9 cellular contexts compared by ENCODE assay signal in the genomic region with DNA sequence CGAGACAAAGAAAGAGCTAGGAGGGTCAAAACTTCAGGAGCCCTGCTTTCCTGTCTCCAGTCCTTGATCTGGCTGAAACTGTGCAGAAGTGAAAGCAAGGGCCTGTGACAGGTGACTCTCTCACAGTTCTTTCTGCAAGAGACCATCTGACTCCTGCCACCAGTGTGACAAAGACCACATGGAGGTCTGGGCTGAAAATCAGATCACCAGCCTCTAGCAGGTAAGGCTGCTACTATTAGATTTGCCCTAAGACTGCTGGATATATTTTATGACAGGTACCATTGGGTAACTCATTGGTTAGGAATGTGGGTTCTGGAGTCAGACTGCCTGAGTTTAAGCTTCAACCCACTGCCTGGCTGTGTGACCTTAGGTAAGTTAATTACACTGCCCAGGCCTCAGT.
A peak's percentile ranks its signal among the peaks of the same experiment; 100 is the strongest.
DNase-seq lines count a peak whose midpoint lies in the region; ATAC-seq lines count a peak whose summit lies in the region.
"Had no signal": no experiment of that assay in that cellular context is flagged by ENCODE, and none has a peak within 500 bp of the region (broad histone marks: within the 10 kb centered on the region; RNA-seq: fewer than 3 reads in every experiment).

No MANE protein-coding gene starts in this region.

- H3K4me3 ChIP-seq in BLaER1 treated with 17β-estradiol and CSF1 and Interleukin-3, amounts not matched to agents 10 nM and 100 nM: peak overlapping the region in 1 of 10 experiments; percentile 8; a peak in 1 of 20 replicates

- H3K9me3 ChIP-seq in BLaER1 treated with 17β-estradiol and CSF1 and Interleukin-3, amounts not matched to agents 10 nM and 100 nM (replicated peaks in 1 of 11): peaks cover 0 to 8% (median 0%) of the 10 kb centered on the region in 11 experiments; a peak in 3 of 22 replicates

- no peaks in the 10 kb centered on the region for H3K36me3 Mint-ChIP-seq in activated T-helper 17 cell treated with anti-CD3 and anti-CD28 coated beads, Interleukin-2, amount 50 U/mL, for 72 hours (ENCODE audit: low read depth)

- H3K4me3 Mint-ChIP-seq in activated T-helper 17 cell treated with anti-CD3 and anti-CD28 coated beads, Interleukin-2, amount 50 U/mL, for 72 hours: no peak overlapping the region

- H3K4me2 ChIP-seq in BLaER1 treated with 17β-estradiol and CSF1 and Interleukin-3, amounts not matched to agents 10 nM and 100 nM: peak overlapping the region; percentile 9 to 89 (median 78); a peak in 18 of 22 replicates

- peak overlapping the region; percentile 55 to 94 (median 82); a peak in 20 of 22 replicates for H3K27ac ChIP-seq in BLaER1 treated with 17β-estradiol and CSF1 and Interleukin-3, amounts not matched to agents 10 nM and 100 nM
- H3K27ac ChIP-seq: WERI-Rb-1 had no signal

- no peaks in the 10 kb centered on the region for H3K27me3 ChIP-seq in BLaER1 treated with 17β-estradiol and CSF1 and Interleukin-3, amounts not matched to agents 10 nM and 100 nM

- no peaks in the 10 kb centered on the region for H3K27me3 Mint-ChIP-seq in activated T-helper 17 cell treated with anti-CD3 and anti-CD28 coated beads, Interleukin-2, amount 50 U/mL, for 72 hours

- DNase-seq in SK-N-DZ (ENCODE audit: low spot score): peak; percentile 35
- DNase-seq in occipital lobe (lab: John Stamatoyannopoulos, UW): no peak
- DNase-seq in stimulated activated CD4-positive, alpha-beta T cell treated with anti-CD3 and anti-CD28 coated beads, Interleukin-12 subunit alpha, Interleukin-12 subunit beta, amount 100 ng/mL, for 4 hours: no peak
- no peak for DNase-seq in activated T-cell treated with anti-CD3 and anti-CD28 coated beads, Interleukin-2, amount 50 U/mL, for 1 hour
- DNase-seq: WERI-Rb-1 had no signal

- no peaks in the 10 kb centered on the region for H3K4me1 Mint-ChIP-seq in activated T-helper 17 cell treated with anti-CD3 and anti-CD28 coated beads, Interleukin-2, amount 50 U/mL, for 72 hours

- ATAC-seq in GM19452 (IDR thresholded peaks at IDR 0.05; ENCODE audit: unreplicated experiment) (peak; percentile 69), HG03103 (IDR thresholded peaks at IDR 0.05; ENCODE audit: low read depth, unreplicated experiment) (peak; percentile 74)
- ATAC-seq in activated T-helper 17 cell treated with anti-CD3 and anti-CD28 coated beads, Interleukin-2, amount 50 U/mL, for 72 hours (replicated peaks): no peak

- no peaks in the 10 kb centered on the region for H4K20me1 ChIP-seq in BLaER1 treated with 17β-estradiol and CSF1 and Interleukin-3, amounts not matched to agents 10 nM and 100 nM

- H3K9ac ChIP-seq in BLaER1 treated with 17β-estradiol and CSF1 and Interleukin-3, amounts not matched to agents 10 nM and 100 nM: peak overlapping the region in 7 of 11 experiments; percentile 18 to 77 (median 68); a peak in 12 of 22 replicates

- no peaks in the 10 kb centered on the region for H3K9me3 Mint-ChIP-seq in activated T-helper 17 cell treated with anti-CD3 and anti-CD28 coated beads, Interleukin-2, amount 50 U/mL, for 72 hours

- H3K4me1 ChIP-seq in BLaER1 treated with 17β-estradiol and CSF1 and Interleukin-3, amounts not matched to agents 10 nM and 100 nM: peaks cover 7 to 73% (median 28%) of the 10 kb centered on the region in 10 experiments; a peak in 19 of 20 replicates

- H3K27ac Mint-ChIP-seq in activated T-helper 17 cell treated with anti-CD3 and anti-CD28 coated beads, Interleukin-2, amount 50 U/mL, for 72 hours: no peak overlapping the region

- H3K36me3 ChIP-seq in BLaER1 treated with 17β-estradiol and CSF1 and Interleukin-3, amounts not matched to agents 10 nM and 100 nM: no peaks in the 10 kb centered on the region
- H3K36me3 ChIP-seq: WERI-Rb-1 had no signal
